Comparison of ENCODE assay signal across 10 cellular contexts in genomic region chr2:192286093-192286701, GRCh38.
DNase-seq lines count a peak whose midpoint lies in the region; TF ChIP-seq lines count a peak whose summit lies in the region.
"Had no signal": no experiment of that assay in that cellular context is flagged by ENCODE, and none has a peak within 500 bp of the region (broad histone marks: within the 10 kb centered on the region; RNA-seq: fewer than 3 reads in every experiment).

No MANE protein-coding gene starts in this region.

- H3K27me3 ChIP-seq in mesendoderm (ENCODE audit: insufficient read depth, low read length, poor library complexity) = no peaks in the 10 kb centered on the region
- H3K27me3 ChIP-seq in effector memory CD4-positive, alpha-beta T cell (replicated peaks; ENCODE audit: control insufficient read depth, insufficient read depth, low read length, poor library complexity, severe bottlenecking) = no peaks in the 10 kb centered on the region

- no peak overlapping the region for H2AK5ac ChIP-seq in mesendoderm (ENCODE audit: low read length)

- peak; percentile 45 for DNase-seq in GM03348 (ENCODE audit: low spot score)
- DNase-seq in LNCaP clone FGC (ENCODE audit: low read depth) = peak; percentile 38
- peak; percentile 42 for DNase-seq in amniotic stem cell (lab: John Stamatoyannopoulos, UW)
- peak; percentile 62 for DNase-seq in mesendoderm
- no peak for DNase-seq in activated CD8-positive, alpha-beta memory T cell treated with anti-CD3 and anti-CD28 coated beads for 24 hours
- no peak for DNase-seq in stimulated activated CD4-positive, alpha-beta T cell treated with anti-CD3 and anti-CD28 coated beads, Interleukin-4, amount 100 ng/mL, for 24 hours
- no peak for DNase-seq in NCI-H128 (lab: John Stamatoyannopoulos, UW; ENCODE audit: unreplicated experiment)
- no peak for DNase-seq in effector memory CD4-positive, alpha-beta T cell
- DNase-seq: naive B cell had no signal

- H3K79me2 ChIP-seq in mesendoderm (ENCODE audit: control insufficient read depth, insufficient read depth, low read length) = no peaks in the 10 kb centered on the region

- H4K8ac ChIP-seq in mesendoderm (ENCODE audit: low read depth, low read length) = no peak overlapping the region

- H2BK120ac ChIP-seq in mesendoderm (ENCODE audit: low read depth, low read length) = no peak overlapping the region

- no CpG with 5 or more reads among the region's 3 CpGs for WGBS in mesendoderm (ENCODE audit: extremely low coverage, insufficient coverage, low lambda C conversion rate)

- H3K23ac ChIP-seq in mesendoderm (ENCODE audit: low read length) = no peak overlapping the region

- H3K56ac ChIP-seq in mesendoderm (ENCODE audit: low read length) = no peak overlapping the region

- H3K36me3 ChIP-seq in mesendoderm (ENCODE audit: control insufficient read depth, insufficient read depth, low read length) = no peaks in the 10 kb centered on the region
- no peaks in the 10 kb centered on the region for H3K36me3 ChIP-seq in effector memory CD4-positive, alpha-beta T cell (ENCODE audit: control insufficient read depth, insufficient read depth, low read length)

- H3K4me3 ChIP-seq in LNCaP clone FGC (ENCODE audit: low read depth, low read length) (no peak overlapping the region), mesendoderm (ENCODE audit: low read length) (no peak overlapping the region)
- H3K4me3 ChIP-seq in effector memory CD4-positive, alpha-beta T cell (ENCODE audit: insufficient read depth, low read depth, low read length, poor library complexity, severe bottlenecking) = no peak overlapping the region
- H3K4me3 ChIP-seq: SK-N-MC had no signal

- H3K4me2 ChIP-seq in mesendoderm (ENCODE audit: low read length) = no peak overlapping the region

- H3K27ac ChIP-seq in mesendoderm (ENCODE audit: low read depth, low read length) = no peak overlapping the region
- no peak overlapping the region for H3K27ac ChIP-seq in effector memory CD4-positive, alpha-beta T cell (ENCODE audit: insufficient read depth, low read length, poor library complexity, severe bottlenecking)
- H3K27ac ChIP-seq: SK-N-MC had no signal

- H3K9me3 ChIP-seq in effector memory CD4-positive, alpha-beta T cell (ENCODE audit: control insufficient read depth, low read length) = no peaks in the 10 kb centered on the region

- no peak overlapping the region for H4K5ac ChIP-seq in mesendoderm (ENCODE audit: low read length)

- no peaks in the 10 kb centered on the region for H3K4me1 ChIP-seq in mesendoderm (ENCODE audit: control insufficient read depth, low read depth, low read length)
- no peaks in the 10 kb centered on the region for H3K4me1 ChIP-seq in effector memory CD4-positive, alpha-beta T cell (ENCODE audit: control insufficient read depth, insufficient read depth, low read length, poor library complexity, severe bottlenecking)

- H2BK5ac ChIP-seq in mesendoderm (ENCODE audit: low read length) = no peak overlapping the region

- no peak overlapping the region for H2BK15ac ChIP-seq in mesendoderm (replicated peaks; ENCODE audit: low read depth)

- no peak overlapping the region for H3K18ac ChIP-seq in mesendoderm (ENCODE audit: low read length)

- H3K9ac ChIP-seq in mesendoderm (ENCODE audit: low read length) = no peak overlapping the region

- TF ChIP-seq CTCF in LNCaP clone FGC (IDR thresholded peaks at IDR 0.05; ENCODE audit: control insufficient read depth, extremely low read depth, insufficient read depth) = peak; percentile 65

- H3K79me1 ChIP-seq in mesendoderm (ENCODE audit: low read length) = no peaks in the 10 kb centered on the region

- H3K4ac ChIP-seq in mesendoderm (ENCODE audit: low read depth, low read length) = no peak overlapping the region

Comparison
In these comparisons a context has a peak if more than half of its experiments do, and no peak if none do; other contexts are left out.
1. DNase-seq: peak in GM03348 (single experiment), LNCaP clone FGC (single experiment), amniotic stem cell (single experiment) and mesendoderm (single experiment); none in activated CD8-positive, alpha-beta memory T cell treated with anti-CD3 and anti-CD28 coated beads for 24 hours (single experiment), stimulated activated CD4-positive, alpha-beta T cell treated with anti-CD3 and anti-CD28 coated beads, Interleukin-4, amount 100 ng/mL, for 24 hours (single experiment), NCI-H128 (single experiment) and effector memory CD4-positive, alpha-beta T cell (0 of 3).